Comparison of ENCODE assay signal across 1 cellular context in genomic region chrX:2474280-2474962, GRCh38.
TF ChIP-seq lines count a peak whose summit lies in the region.

No MANE protein-coding gene starts in this region.

TF ChIP-seq in GM23338, 12 proteins besides CTCF, POLR2A, EP300 and RAD21 (continued from another document):
- no peak for TF ChIP-seq ZNF331 (CRISPR knock-in tag; IDR thresholded peaks at IDR 0.05; ENCODE audit: low read depth)
